Comparison of ENCODE assay signal across 20 cellular contexts in the genomic region with DNA sequence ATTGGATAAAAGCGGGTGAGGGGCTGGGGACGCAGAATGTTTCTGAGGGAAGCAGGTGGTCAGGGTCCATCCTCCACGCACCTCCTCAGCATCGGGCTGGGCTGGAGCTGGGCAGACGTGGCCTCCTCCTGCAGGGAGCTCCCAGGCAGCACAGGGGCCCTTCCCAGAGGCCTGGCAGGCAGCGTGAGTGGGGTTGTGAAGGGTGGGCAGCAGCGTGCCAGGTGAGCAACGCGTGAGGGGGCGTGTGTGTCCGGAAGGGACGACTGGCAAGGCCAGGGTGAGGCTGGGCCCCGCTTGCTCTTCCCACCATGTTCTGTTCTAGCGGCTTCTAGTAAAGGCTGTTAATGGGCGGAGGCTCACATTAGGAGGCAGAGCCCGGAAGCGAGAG. TPM values are rescaled to one million over a fixed set of nuclear protein-coding genes. Genes with fewer than 3 reads are reported as not detected.
DNase-seq lines count a peak whose midpoint lies in the region; ATAC-seq and TF ChIP-seq lines count a peak whose summit lies in the region.
"Had no signal": no experiment of that assay in that cellular context is flagged by ENCODE, and none has a peak within 500 bp of the region (broad histone marks: within the 10 kb centered on the region; RNA-seq: fewer than 3 reads in every experiment).

No MANE protein-coding gene starts in this region.

- H3K27ac ChIP-seq in aorta (ENCODE audit: low read depth in 1 of 2, low read length in 2 of 2) = no peak overlapping the region
- H3K27ac ChIP-seq: HL-60, SJCRH30 had no signal

- DNase-seq in Right ventricle myocardium superior (peak; percentile 10), left ventricle myocardium superior (no peak), glutamatergic neuron (peak; percentile 10), neural crest cell (ENCODE audit: low read depth, low spot score) (no peak), aorta (peak; percentile 22 to 45), cerebellar nuclear complex (lab: John Stamatoyannopoulos, UW) (no peak), GDM1 (lab: John Stamatoyannopoulos, UW) (no peak)
- DNase-seq in activated CD8-positive, alpha-beta memory T cell treated with anti-CD3 and anti-CD28 coated beads, Interleukin-2, amount 10 ng/mL, durations not matched to agents 7 days and 5 days = no peak
- DNase-seq: AML-193, EL, HCEC 1CT, KBM-7, NCI-H1105 treated with DMSO at 0.1 percent for 48 hours, NCI-H2029 treated with DMSO at 0.1 percent for 48 hours, NCI-H345, NCI-H524 treated with DMSO at 0.1 percent for 48 hours, NCI-H82, SJCRH30 had no signal

- H3K27me3 Mint-ChIP-seq in glutamatergic neuron (ENCODE audit: unreplicated experiment) (peaks cover 5% of the 10 kb centered on the region), neural crest cell (ENCODE audit: low read depth) (no peaks in the 10 kb centered on the region)
- no peaks in the 10 kb centered on the region for H3K27me3 Mint-ChIP-seq in activated CD8-positive, alpha-beta memory T cell treated with anti-CD3 and anti-CD28 coated beads, Interleukin-2, amount 10 ng/mL, durations not matched to agents 7 days and 5 days

- H3K9me3 ChIP-seq in aorta (ENCODE audit: control insufficient read depth, low read length) = no peaks in the 10 kb centered on the region
- H3K9me3 ChIP-seq: SJCRH30 had no signal

- 93 to 95% methylated on average over 17 of the region's 17 CpGs for WGBS in aorta, 2 donors

- H3K27me3 ChIP-seq in aorta (ENCODE audit: control insufficient read depth in 1 of 2, insufficient read depth in 2 of 2, low read length in 1 of 2) = no peaks in the 10 kb centered on the region
- H3K27me3 ChIP-seq: SJCRH30 had no signal

- H3K4me3 Mint-ChIP-seq in glutamatergic neuron (ENCODE audit: unreplicated experiment) (no peak overlapping the region), neural crest cell (no peak overlapping the region)
- H3K4me3 Mint-ChIP-seq in activated CD8-positive, alpha-beta memory T cell treated with anti-CD3 and anti-CD28 coated beads, Interleukin-2, amount 10 ng/mL, durations not matched to agents 7 days and 5 days = no peak overlapping the region

- H3K27ac Mint-ChIP-seq in glutamatergic neuron (ENCODE audit: unreplicated experiment) (no peak overlapping the region), neural crest cell (ENCODE audit: unreplicated experiment) (peak overlapping the region; percentile 27)
- H3K27ac Mint-ChIP-seq in activated CD8-positive, alpha-beta memory T cell treated with anti-CD3 and anti-CD28 coated beads, Interleukin-2, amount 10 ng/mL, durations not matched to agents 7 days and 5 days = no peak overlapping the region

- intact Hi-C loops in Right ventricle myocardium superior (cut with DNase I) (no loop called here), left ventricle myocardium superior (cut with micrococcal nuclease) (no loop called here), aorta (cut with DNase I) (no loop called here)

- H3K4me1 Mint-ChIP-seq in glutamatergic neuron (ENCODE audit: low read depth, unreplicated experiment) = no peaks in the 10 kb centered on the region
- H3K4me1 Mint-ChIP-seq in neural crest cell = no peaks in the 10 kb centered on the region
- H3K4me1 Mint-ChIP-seq in activated CD8-positive, alpha-beta memory T cell treated with anti-CD3 and anti-CD28 coated beads, Interleukin-2, amount 10 ng/mL, durations not matched to agents 7 days and 5 days = no peaks in the 10 kb centered on the region

- no peak overlapping the region for H3K4me3 ChIP-seq in aorta (ENCODE audit: low read length in 2 of 2)
- H3K4me3 ChIP-seq: SJCRH30 had no signal

- H3K9me3 Mint-ChIP-seq in glutamatergic neuron (ENCODE audit: unreplicated experiment) (peaks cover 1% of the 10 kb centered on the region), neural crest cell (no peaks in the 10 kb centered on the region)
- H3K9me3 Mint-ChIP-seq in activated CD8-positive, alpha-beta memory T cell treated with anti-CD3 and anti-CD28 coated beads, Interleukin-2, amount 10 ng/mL, durations not matched to agents 7 days and 5 days (ENCODE audit: low read depth) = no peaks in the 10 kb centered on the region

- H3K36me3 Mint-ChIP-seq in glutamatergic neuron (ENCODE audit: unreplicated experiment) (no peaks in the 10 kb centered on the region), neural crest cell (ENCODE audit: low read depth) (no peaks in the 10 kb centered on the region)
- H3K36me3 Mint-ChIP-seq in activated CD8-positive, alpha-beta memory T cell treated with anti-CD3 and anti-CD28 coated beads, Interleukin-2, amount 10 ng/mL, durations not matched to agents 7 days and 5 days = no peaks in the 10 kb centered on the region

- TF ChIP-seq CTCF in glutamatergic neuron (IDR thresholded peaks at IDR 0.05; ENCODE audit: partially characterized antibody, unreplicated experiment) (no peak), neural crest cell (conservative IDR thresholded peaks at IDR 0.05) (no peak)

- no peaks in the 10 kb centered on the region for H3K36me3 ChIP-seq in aorta (ENCODE audit: control insufficient read depth in 1 of 2, insufficient read depth in 2 of 2, low read length in 1 of 2)
- H3K36me3 ChIP-seq: SJCRH30 had no signal

- no peaks in the 10 kb centered on the region for H3K4me1 ChIP-seq in aorta (ENCODE audit: control insufficient read depth in 1 of 2, insufficient read depth in 2 of 2, low read length in 2 of 2)
- H3K4me1 ChIP-seq: SJCRH30 had no signal

- CTCF ChIA-PET in activated CD8-positive, alpha-beta memory T cell treated with anti-CD3 and anti-CD28 coated beads, Interleukin-2, amount 10 ng/mL, durations not matched to agents 7 days and 5 days (lab: Charles Lee) = no interaction called here

- ATAC-seq in Right ventricle myocardium superior (ENCODE audit: poor library complexity) (no peak), left ventricle myocardium superior (no peak), aorta (ENCODE audit: low FRiP score) (no peak)
- ATAC-seq in activated CD8-positive, alpha-beta memory T cell treated with anti-CD3 and anti-CD28 coated beads, Interleukin-2, amount 10 ng/mL, durations not matched to agents 7 days and 5 days = no peak
- ATAC-seq: Panc1 had no signal

RNA-seq across cellular contexts. Expression of a gene that starts 17.1 kb away (rescaled TPM):
- total RNA-seq in Right ventricle myocardium superior = 159 TPM
- total RNA-seq in left ventricle myocardium superior = 167 TPM
- 3.5 TPM for total RNA-seq in glutamatergic neuron (ENCODE audit: unreplicated experiment)
- 33.2 and 40.0 TPM in 2 replicates for total RNA-seq in neural crest cell
- 10 to 100 TPM; 13.7 to 15.0 TPM for total RNA-seq in aorta
- polyA plus RNA-seq in aorta = 1 to 10 TPM; 3.0 to 5.7 TPM
- 10 to 100 TPM; 11.2 to 12.6 TPM for total RNA-seq in activated CD8-positive, alpha-beta memory T cell treated with anti-CD3 and anti-CD28 coated beads, Interleukin-2, amount 10 ng/mL, durations not matched to agents 7 days and 5 days

Comparison
In these comparisons a context has a peak if more than half of its experiments do, and no peak if none do; other contexts are left out.
1. DNase-seq: peak in Right ventricle myocardium superior (single experiment), glutamatergic neuron (single experiment) and aorta (2 of 2); none in left ventricle myocardium superior (single experiment), neural crest cell (single experiment), cerebellar nuclear complex (0 of 2), activated CD8-positive, alpha-beta memory T cell treated with anti-CD3 and anti-CD28 coated beads, Interleukin-2, amount 10 ng/mL, durations not matched to agents 7 days and 5 days (single experiment) and GDM1 (single experiment).